Comparison of ENCODE assay signal across 1 cellular context in genomic region chr7:55515569-55516279, GRCh38.
TF ChIP-seq lines count a peak whose summit lies in the region.

No MANE protein-coding gene starts in this region.

TF ChIP-seq in IMR-90, 13 proteins besides CTCF, POLR2A, EP300 and RAD21 (continued from another document):
- TF ChIP-seq MAFK (IDR thresholded peaks at IDR 0.05; ENCODE audit: low read depth, low read length) (no peak), RCOR1 (IDR thresholded peaks at IDR 0.05; ENCODE audit: insufficient replicate concordance, low read length) (no peak)
